12 cellular contexts compared by ENCODE assay signal in the genomic region with DNA sequence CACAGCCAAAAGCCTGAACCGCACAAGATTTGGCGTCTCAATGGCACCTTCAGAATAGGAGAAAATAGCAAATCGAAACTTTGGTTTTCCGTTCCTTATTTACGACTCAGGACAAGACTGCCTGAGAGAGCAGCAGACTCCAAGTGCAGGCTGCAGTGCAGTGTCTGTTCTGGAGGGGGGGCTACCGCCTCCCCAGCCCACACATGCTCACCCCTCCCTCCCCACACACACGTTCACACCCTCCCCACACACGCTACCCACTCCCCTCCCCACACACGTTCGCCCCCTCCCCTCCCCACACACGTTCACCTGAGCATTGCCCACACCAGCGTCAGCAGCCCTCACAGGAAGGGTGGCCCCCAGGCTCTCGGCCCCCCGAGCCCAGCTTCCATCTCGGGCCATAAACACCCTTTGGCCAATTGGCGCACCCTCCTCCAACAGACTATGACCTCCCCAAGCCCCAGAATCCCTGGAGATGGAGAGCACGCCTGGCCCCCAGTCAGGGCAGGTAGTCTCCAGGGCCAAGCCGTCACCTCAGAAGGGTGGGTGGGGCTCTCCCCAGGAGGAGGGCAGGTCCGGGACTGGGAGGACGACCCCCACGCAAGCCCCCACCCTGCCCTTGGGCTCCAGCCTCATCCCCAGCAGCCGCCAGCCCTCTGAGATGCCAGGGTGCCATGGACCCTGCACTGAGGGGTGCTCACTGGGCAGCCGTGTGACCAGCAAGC. TPM values are rescaled to one million over a fixed set of nuclear protein-coding genes. Genes with fewer than 3 reads are reported as not detected.
DNase-seq lines count a peak whose midpoint lies in the region; ATAC-seq and TF ChIP-seq lines count a peak whose summit lies in the region.
"Had no signal": no experiment of that assay in that cellular context is flagged by ENCODE, and none has a peak within 500 bp of the region (broad histone marks: within the 10 kb centered on the region; RNA-seq: fewer than 3 reads in every experiment).

No MANE protein-coding gene starts in this region.

- peaks cover 0 to 3% (median 0%) of the 10 kb centered on the region in 3 donors for H3K27me3 Mint-ChIP-seq in CD14-positive monocyte (ENCODE audit: low read depth in 3 of 3)

- 83% methylated on average over 23 of the region's 23 CpGs for WGBS in esophagus muscularis mucosa
- WGBS in ovary, 3 donors: 79 to 89% (median 86%) methylated on average over 21 to 23 of the region's 23 CpGs

- H3K4me3 Mint-ChIP-seq in CD14-positive monocyte: no peak overlapping the region
- H3K4me3 Mint-ChIP-seq: nephron progenitor cell had no signal

- H3K27me3 ChIP-seq in esophagus muscularis mucosa (no peaks in the 10 kb centered on the region), ovary (no peaks in the 10 kb centered on the region), BE2C (no peaks in the 10 kb centered on the region)

- no peak overlapping the region for H3K4me3 ChIP-seq in esophagus muscularis mucosa
- H3K4me3 ChIP-seq in ovary: no peak overlapping the region
- no peak overlapping the region for H3K4me3 ChIP-seq in BE2C (ENCODE audit: low read depth, low read length)

- intact Hi-C loops in CD14-positive monocyte (cut with micrococcal nuclease) (loop anchor here in 1 of 2 donors (5.0 kb wide), 2 partner anchors 67 to 152 kb away; no protein-coding TSS in a partner anchor), esophagus muscularis mucosa (cut with DNase I) (loop anchor here (5.0 kb wide), 1 partner anchor 37 kb away; no protein-coding TSS in a partner anchor), ovary (cut with DNase I) (loop anchor here in 1 of 4 donors (5.0 kb wide), 1 partner anchor 72 kb away; no protein-coding TSS in a partner anchor)

- H3K36me3 Mint-ChIP-seq in CD14-positive monocyte: peaks cover 22 to 40% of the 10 kb centered on the region in 2 donors

- DNase-seq in CD14-positive monocyte (ENCODE audit: low spot score): peak; percentile 42
- DNase-seq in MV-4-11 (lab: John Stamatoyannopoulos, UW): peak; percentile 93
- no peak for DNase-seq in esophagus muscularis mucosa (ENCODE audit: extremely low spot score)
- DNase-seq in ovary: peak in 3 of 5 donors; percentile 4 to 24 (median 15)
- DNase-seq in EL: no peak
- no peak for DNase-seq in BE2C
- no peak for DNase-seq in DMS79 (lab: John Stamatoyannopoulos, UW)
- DNase-seq: H7, NCI-H1930, nephron progenitor cell had no signal

- H3K27ac Mint-ChIP-seq in CD14-positive monocyte: peak overlapping the region in 5 of 7 donors; percentile 19 to 60 (median 50)
- H3K27ac Mint-ChIP-seq: nephron progenitor cell had no signal

- H3K36me3 ChIP-seq in esophagus muscularis mucosa: no peaks in the 10 kb centered on the region
- no peaks in the 10 kb centered on the region for H3K36me3 ChIP-seq in ovary
- H3K36me3 ChIP-seq in BE2C: no peaks in the 10 kb centered on the region

- H3K9me3 ChIP-seq in esophagus muscularis mucosa (no peaks in the 10 kb centered on the region), ovary (no peaks in the 10 kb centered on the region), BE2C (no peaks in the 10 kb centered on the region)

- peaks cover 19% of the 10 kb centered on the region for H3K4me1 Mint-ChIP-seq in CD14-positive monocyte

- peaks cover 0 to 4% (median 0%) of the 10 kb centered on the region in 7 donors for H3K9me3 Mint-ChIP-seq in CD14-positive monocyte
- H3K9me3 Mint-ChIP-seq: nephron progenitor cell had no signal

- TF ChIP-seq POLR2A in esophagus muscularis mucosa (IDR thresholded peaks at IDR 0.05; ENCODE audit: low read depth) (no peak), ovary (IDR thresholded peaks at IDR 0.05) (no peak)

- TF ChIP-seq CTCF in CD14-positive monocyte (IDR thresholded peaks at IDR 0.05): no peak
- no peak for TF ChIP-seq CTCF in esophagus muscularis mucosa (IDR thresholded peaks at IDR 0.05)
- TF ChIP-seq CTCF in ovary (IDR thresholded peaks at IDR 0.05): no peak
- no peak for TF ChIP-seq CTCF in BE2C (IDR thresholded peaks at IDR 0.05; ENCODE audit: low read depth, low read length)

- H3K27ac ChIP-seq in esophagus muscularis mucosa (replicated peaks in 1 of 4): peak overlapping the region; percentile 69 to 77 (median 72)
- no peak overlapping the region for H3K27ac ChIP-seq in ovary

- ATAC-seq in GM18519 (IDR thresholded peaks at IDR 0.05; ENCODE audit: low FRiP score, unreplicated experiment): no peak

- no peak for TF ChIP-seq EP300 in esophagus muscularis mucosa (IDR thresholded peaks at IDR 0.05)
- TF ChIP-seq EP300 in ovary (IDR thresholded peaks at IDR 0.05): no peak

- peaks cover 25 to 79% (median 72%) of the 10 kb centered on the region in 4 donors for H3K4me1 ChIP-seq in esophagus muscularis mucosa
- peaks cover 5% of the 10 kb centered on the region for H3K4me1 ChIP-seq in ovary (ENCODE audit: insufficient read depth)
- peaks cover 6% of the 10 kb centered on the region; the same call in 1 of the 2 replicates for H3K4me1 ChIP-seq in BE2C
- H3K4me1 ChIP-seq: Caco-2 had no signal

RNA-seq across cellular contexts. Expression of a gene that starts 27.6 kb away (rescaled TPM):
- polyA plus RNA-seq in CD14-positive monocyte: 10 to 100 TPM in 1 of 2 donors, 1 to 10 TPM in 1; 9.0 to 16.6 TPM
- 10 to 100 TPM; 29.5 to 38.1 (median 34.6) TPM for total RNA-seq in esophagus muscularis mucosa
- 10 to 100 TPM in 3 of 7 donors, 1 to 10 TPM in 4; 5.4 to 16.9 (median 9.4) TPM for total RNA-seq in ovary
- 1 to 10 TPM; 6.8 to 9.8 TPM for polyA plus RNA-seq in ovary
- polyA plus RNA-seq in BE2C (2012; ENCODE audit: insufficient read depth, insufficient read length, low read depth): 5.1 TPM

Comparison
In these comparisons a context has a peak if more than half of its experiments do, and no peak if none do; other contexts are left out.
1. DNase-seq: peak in CD14-positive monocyte (single experiment), MV-4-11 (single experiment) and ovary (3 of 5); none in esophagus muscularis mucosa (single experiment), EL (single experiment), BE2C (single experiment) and DMS79 (single experiment).
2. H3K27ac ChIP-seq: peak in esophagus muscularis mucosa (4 of 4); none in ovary (0 of 2).